1 cellular context compared by ENCODE assay signal in genomic region chr2:25736899-25737515, GRCh38.
TF ChIP-seq lines count a peak whose summit lies in the region.

No MANE protein-coding gene starts in this region.

TF ChIP-seq in WTC11, 78 proteins besides CTCF, POLR2A, EP300 and RAD21 (continued from another document):
- TF ChIP-seq ZNF416 (CRISPR knock-in tag; IDR thresholded peaks at IDR 0.05) = no peak
- TF ChIP-seq E2F4 (CRISPR knock-in tag; IDR thresholded peaks at IDR 0.05; ENCODE audit: borderline replicate concordance, low read depth) = no peak
- TF ChIP-seq, protein P1, sequence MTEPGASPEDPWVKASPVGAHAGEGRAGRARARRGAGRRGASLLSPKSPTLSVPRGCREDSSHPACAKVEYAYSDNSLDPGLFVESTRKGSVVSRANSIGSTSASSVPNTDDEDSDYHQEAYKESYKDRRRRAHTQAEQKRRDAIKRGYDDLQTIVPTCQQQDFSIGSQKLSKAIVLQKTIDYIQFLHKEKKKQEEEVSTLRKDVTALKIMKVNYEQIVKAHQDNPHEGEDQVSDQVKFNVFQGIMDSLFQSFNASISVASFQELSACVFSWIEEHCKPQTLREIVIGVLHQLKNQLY (CRISPR knock-in tag; IDR thresholded peaks at IDR 0.05) = no peak
- TF ChIP-seq EMX1 (CRISPR knock-in tag; IDR thresholded peaks at IDR 0.05) = no peak
- no peak for TF ChIP-seq USF1 (CRISPR knock-in tag; IDR thresholded peaks at IDR 0.05)
TF ChIP-seq in WTC11: peak in this region for 0.
